ENCODE assay signal across 20 cellular contexts in genomic region chr15:81516461-81516860, GRCh38.
DNase-seq lines count a peak whose midpoint lies in the region; ATAC-seq, FAIRE-seq and TF ChIP-seq lines count a peak whose summit lies in the region.
"Had no signal": no experiment of that assay in that cellular context is flagged by ENCODE, and none has a peak within 500 bp of the region (broad histone marks: within the 10 kb centered on the region; RNA-seq: fewer than 3 reads in every experiment).

No MANE protein-coding gene starts in this region.

- ATAC-seq in HG03432 (IDR thresholded peaks at IDR 0.05; ENCODE audit: unreplicated experiment) = no peak
- ATAC-seq: esophagus mucosa had no signal

- H3K9ac ChIP-seq in endothelial cell of umbilical vein (replicated peaks; ENCODE audit: extremely low read depth, insufficient read depth, low read length) = no peak overlapping the region
- H3K9ac ChIP-seq: BLaER1 treated with 17β-estradiol and CSF1 and Interleukin-3, amounts not matched to agents 10 nM and 100 nM had no signal

- TF ChIP-seq CTCF in endothelial cell of umbilical vein (IDR thresholded peaks at IDR 0.05; ENCODE audit: extremely low read depth in 1 of 2, insufficient read depth in 1 of 2, low read depth in 1 of 2, low read length in 2 of 2) = no peak

- peaks cover 15% of the 10 kb centered on the region for H3K4me1 ChIP-seq in endothelial cell of umbilical vein (ENCODE audit: control insufficient read depth, extremely low read depth, insufficient read depth, low read length)
- H3K4me1 ChIP-seq: BLaER1 treated with 17β-estradiol and CSF1 and Interleukin-3, amounts not matched to agents 10 nM and 100 nM; right atrium auricular region had no signal

- H3K27ac ChIP-seq in endothelial cell of umbilical vein (ENCODE audit: insufficient read depth, low read depth, low read length) = no peak overlapping the region
- H3K27ac ChIP-seq: BLaER1 treated with 17β-estradiol and CSF1 and Interleukin-3, amounts not matched to agents 10 nM and 100 nM; coronary artery; right atrium auricular region; WERI-Rb-1 had no signal

- no peaks in the 10 kb centered on the region for H3K9me1 ChIP-seq in endothelial cell of umbilical vein (replicated peaks; ENCODE audit: control insufficient read depth, extremely low read depth, insufficient read depth, low read length)

- BruUV-seq in endothelial cell of umbilical vein (replicated peaks; lab: Mats Ljungman, UMichigan) = no TSS peak

- peak overlapping the region; percentile 47 for H3K4me2 ChIP-seq in endothelial cell of umbilical vein (ENCODE audit: insufficient read depth, low read length)
- H3K4me2 ChIP-seq: BLaER1 treated with 17β-estradiol and CSF1 and Interleukin-3, amounts not matched to agents 10 nM and 100 nM had no signal

- intact Hi-C loops in endothelial cell of umbilical vein (cut with micrococcal nuclease) = loop anchor here (1.0 kb wide), 1 partner anchor 12 kb away; no protein-coding TSS in a partner anchor

- no peaks in the 10 kb centered on the region for H4K20me1 ChIP-seq in endothelial cell of umbilical vein (replicated peaks; ENCODE audit: control insufficient read depth, extremely low read depth, insufficient read depth, low read length)
- H4K20me1 ChIP-seq: BLaER1 treated with 17β-estradiol and CSF1 and Interleukin-3, amounts not matched to agents 10 nM and 100 nM had no signal

- CTCF ChIA-PET in endothelial cell of umbilical vein (lab: Charles Lee) = interaction anchor here (0.8 to 1.8 kb wide), 2 partner anchors 10 to 12 kb away, joined by 3 to 11 read pairs; no protein-coding TSS in a partner anchor

- DNase-seq in Daoy (ENCODE audit: low read depth) (peak; percentile 28), NCI-H446 treated with DMSO at 0.1 percent for 48 hours (lab: John Stamatoyannopoulos, UW) (peak; percentile 20), endothelial cell of umbilical vein (ENCODE audit: low read depth, low spot score) (peak; percentile 81), pulmonary artery endothelial cell (ENCODE audit: low read depth, low spot score) (peak; percentile 29), hippocampal formation (lab: John Stamatoyannopoulos, UW) (no peak), RCC 7860 (ENCODE audit: low spot score) (no peak)
- DNase-seq in stimulated activated naive CD4-positive, alpha-beta T cell treated with Interleukin-2 at 50 U/mL for 16 hours (lab: John Stamatoyannopoulos, UW) = no peak
- DNase-seq: amniotic stem cell; hypothalamus; KG1; midbrain; NCI-H1092 treated with DMSO at 0.1 percent for 48 hours; NK-92 treated with Interleukin-12 subunit alpha and Interleukin-12 subunit beta, amount 100 ng/mL, for 24 hours; stimulated activated CD4-positive, alpha-beta T cell treated with anti-CD3 and anti-CD28 coated beads, Interleukin-2, amount 100 ng/mL, for 24 hours; WERI-Rb-1 had no signal

- POLR2A ChIA-PET in endothelial cell of umbilical vein (lab: Charles Lee) = interaction anchor here (1.0 to 1.5 kb wide), 2 partner anchors 12 to 15 kb away, joined by 3 to 4 read pairs; no protein-coding TSS in a partner anchor

- no peaks in the 10 kb centered on the region for H3K36me3 ChIP-seq in endothelial cell of umbilical vein (ENCODE audit: control insufficient read depth in 2 of 2, extremely low read depth in 1 of 2, insufficient read depth in 2 of 2, low read length in 2 of 2)
- H3K36me3 ChIP-seq: BLaER1 treated with 17β-estradiol and CSF1 and Interleukin-3, amounts not matched to agents 10 nM and 100 nM; right atrium auricular region; WERI-Rb-1 had no signal

- H3K79me2 ChIP-seq in endothelial cell of umbilical vein (ENCODE audit: control insufficient read depth, insufficient read depth, low read length) = no peaks in the 10 kb centered on the region

- dilution Hi-C loops in endothelial cell of umbilical vein (cut with MboI; ENCODE audit: extremely low pct_ligation_motif_present, low sequenced_read_pairs) = no loop called here

- no peaks in the 10 kb centered on the region for H3K27me3 ChIP-seq in endothelial cell of umbilical vein (ENCODE audit: control insufficient read depth in 2 of 2, insufficient read depth in 2 of 2, low read length in 2 of 2)
- H3K27me3 ChIP-seq: BLaER1 treated with 17β-estradiol and CSF1 and Interleukin-3, amounts not matched to agents 10 nM and 100 nM; right atrium auricular region had no signal

- FAIRE-seq in endothelial cell of umbilical vein (lab: Jason Lieb, UNC) (peak; percentile 69), RCC 7860 (lab: Jason Lieb, UNC) (no peak)

- peak overlapping the region in 1 of 3 experiments; percentile 3 for H3K4me3 ChIP-seq in endothelial cell of umbilical vein (replicated peaks in 1 of 3; ENCODE audit: insufficient read depth in 1 of 3, low read depth in 1 of 3, low read length in 3 of 3)
- H3K4me3 ChIP-seq: BLaER1 treated with 17β-estradiol and CSF1 and Interleukin-3, amounts not matched to agents 10 nM and 100 nM; coronary artery; right atrium auricular region had no signal

- peak overlapping the region; percentile 2 for H2AFZ ChIP-seq in endothelial cell of umbilical vein (ENCODE audit: low read depth, low read length)

- TF ChIP-seq POLR2A in endothelial cell of umbilical vein (IDR thresholded peaks at IDR 0.05; ENCODE audit: low read depth, low read length) = no peak

- H3K9me3 ChIP-seq in endothelial cell of umbilical vein (replicated peaks; ENCODE audit: control insufficient read depth, insufficient read depth, low read length) = no peaks in the 10 kb centered on the region
- H3K9me3 ChIP-seq: BLaER1 treated with 17β-estradiol and CSF1 and Interleukin-3, amounts not matched to agents 10 nM and 100 nM; right atrium auricular region had no signal

TF ChIP-seq in endothelial cell of umbilical vein, 7 proteins besides CTCF, POLR2A, EP300 and RAD21:
- TF ChIP-seq EZH2 (IDR thresholded peaks at IDR 0.05; ENCODE audit: borderline replicate concordance, low read depth, low read length, severe bottlenecking) (no peak), POLR2AphosphoS5 (IDR thresholded peaks at IDR 0.05; ENCODE audit: insufficient read depth, low read depth, low read length) (peak; percentile 57), GATA2 (IDR thresholded peaks at IDR 0.05; ENCODE audit: insufficient read depth, insufficient read length, low read depth, low read length) (peak; percentile 89), FOS (IDR thresholded peaks at IDR 0.05; ENCODE audit: borderline replicate concordance, insufficient read depth, low read length) (peak; percentile 95), JUN (IDR thresholded peaks at IDR 0.05; ENCODE audit: borderline replicate concordance, insufficient read depth, insufficient read length, low read depth) (peak; percentile 68)

Comparison
In these comparisons a context has a peak if more than half of its experiments do, and no peak if none do; other contexts are left out.
1. DNase-seq: peak in Daoy (single experiment), NCI-H446 treated with DMSO at 0.1 percent for 48 hours (single experiment), endothelial cell of umbilical vein (single experiment) and pulmonary artery endothelial cell (single experiment); none in hippocampal formation (0 of 2), RCC 7860 (single experiment) and stimulated activated naive CD4-positive, alpha-beta T cell treated with Interleukin-2 at 50 U/mL for 16 hours (single experiment).